Comparison of ENCODE assay signal across 23 cellular contexts in the genomic region with DNA sequence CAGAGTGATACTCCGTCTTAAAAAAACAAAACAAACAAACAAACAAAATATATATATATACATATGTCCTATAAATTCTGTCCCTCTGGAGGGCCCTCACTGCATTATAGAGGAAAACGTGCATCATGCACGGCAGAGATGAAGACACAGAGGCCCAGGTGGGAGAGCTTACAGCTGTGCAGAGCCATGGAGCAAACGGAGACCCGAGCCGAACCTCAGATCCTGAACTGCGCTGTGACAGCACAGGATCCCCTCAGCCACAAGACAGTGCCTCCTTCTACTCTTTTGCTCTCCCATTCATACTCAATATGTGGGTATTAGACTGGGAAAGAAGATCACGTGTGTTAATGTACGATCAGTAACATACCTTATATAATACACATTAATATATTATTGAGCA.
A peak's percentile ranks its signal among the peaks of the same experiment; 100 is the strongest.
DNase-seq lines count a peak whose midpoint lies in the region; ATAC-seq, FAIRE-seq and TF ChIP-seq lines count a peak whose summit lies in the region.
"Had no signal": no experiment of that assay in that cellular context is flagged by ENCODE, and none has a peak within 500 bp of the region (broad histone marks: within the 10 kb centered on the region; RNA-seq: fewer than 3 reads in every experiment).

No MANE protein-coding gene starts in this region.

- POLR2A ChIA-PET in K562 (lab: Yijun Ruan, JAX): no interaction called here

- no peaks in the 10 kb centered on the region for H3K9me3 ChIP-seq in RWPE2 (ENCODE audit: severe bottlenecking)
- H3K9me3 ChIP-seq in K562 (replicated peaks; ENCODE audit: control insufficient read depth, insufficient read depth, low read depth, low read length): no peaks in the 10 kb centered on the region
- H3K9me3 ChIP-seq: A549 had no signal

- FAIRE-seq in K562 (lab: Jason Lieb, UNC): no peak
- FAIRE-seq: A549, D721Med, G401.6, GM12878, GM12892, GM19239 had no signal

- H3K4me3 ChIP-seq in RWPE2 (ENCODE audit: severe bottlenecking) (no peak overlapping the region), K562 (no peak overlapping the region)
- H3K4me3 ChIP-seq: A549; BLaER1 treated with 17β-estradiol and CSF1 and Interleukin-3, amounts not matched to agents 10 nM and 100 nM; GM12878 had no signal

- no peaks in the 10 kb centered on the region for H3K9me1 ChIP-seq in K562 (ENCODE audit: control insufficient read depth, insufficient read depth, low read length)

- no peak overlapping the region for H3K9ac ChIP-seq in K562 (ENCODE audit: insufficient read depth in 1 of 2, low read depth in 2 of 2, low read length in 2 of 2)
- H3K9ac ChIP-seq: BLaER1 treated with 17β-estradiol and CSF1 and Interleukin-3, amounts not matched to agents 10 nM and 100 nM had no signal

- TF ChIP-seq CTCF in RWPE2 (IDR thresholded peaks at IDR 0.05; ENCODE audit: poor library complexity, severe bottlenecking) (no peak), K562 (IDR thresholded peaks at IDR 0.05 in 2 of 3, conservative IDR thresholded peaks at IDR 0.05 in 1 of 3; ENCODE audit: insufficient read depth in 2 of 3, low read depth in 1 of 3, low read length in 3 of 3) (no peak)

- H4K20me1 ChIP-seq in K562 (replicated peaks; ENCODE audit: control insufficient read depth, insufficient read depth, low read length): no peaks in the 10 kb centered on the region
- H4K20me1 ChIP-seq: BLaER1 treated with 17β-estradiol and CSF1 and Interleukin-3, amounts not matched to agents 10 nM and 100 nM had no signal

- peak; percentile 10 for DNase-seq in activated CD8-positive, alpha-beta memory T cell treated with anti-CD3 and anti-CD28 coated beads, Interleukin-2, amount 50 U/mL, for 48 hours
- no peak for DNase-seq in activated CD8-positive, alpha-beta memory T cell treated with anti-CD3 and anti-CD28 coated beads for 24 hours
- DNase-seq in RWPE2 (ENCODE audit: low spot score) (peak; percentile 59), K562 (ENCODE audit: extremely low read depth in 1 of 4, low spot score in 3 of 4) (no peak), ureter (ENCODE audit: low spot score) (peak; percentile 28), GF-D8 (lab: John Stamatoyannopoulos, UW) (no peak), NCI-H526 treated with DMSO at 0.1 percent for 48 hours (lab: John Stamatoyannopoulos, UW) (no peak), NCI-H2081 treated with DMSO at 0.1 percent for 48 hours (lab: John Stamatoyannopoulos, UW) (no peak)
- DNase-seq: AML-193; Calu3; CD4-positive, alpha-beta T cell; COR-L47; DMS79 treated with DMSO at 0.1 percent for 48 hours had no signal

- H3K27me3 ChIP-seq in RWPE2 (ENCODE audit: insufficient read depth, poor library complexity, severe bottlenecking) (no peaks in the 10 kb centered on the region), K562 (ENCODE audit: control insufficient read depth in 2 of 2, insufficient read depth in 2 of 2, low read length in 2 of 2) (peaks cover 0 to 5% of the 10 kb centered on the region in 2 experiments; a peak in 3 of 5 replicates)
- H3K27me3 ChIP-seq: BLaER1 treated with 17β-estradiol and CSF1 and Interleukin-3, amounts not matched to agents 10 nM and 100 nM had no signal

- H2AFZ ChIP-seq in K562 (ENCODE audit: low read depth, low read length): no peak overlapping the region

- in situ Hi-C loops in K562 (cut with MboI): no loop called here

- 0 out of 3 replicates have a peak, but pooled peaks have one; percentile 10 for ATAC-seq in RWPE2 (ENCODE audit: low read depth)
- ATAC-seq in K562: peak; percentile 30; the same call in 1 of the 3 replicates
- ATAC-seq: A549; CD8-positive, alpha-beta T cell; GM12878 had no signal

- TF ChIP-seq POLR2A in K562 (conservative IDR thresholded peaks at IDR 0.05): no peak

- TF ChIP-seq EP300 in K562 (IDR thresholded peaks at IDR 0.05; ENCODE audit: low read length): no peak

- H3K79me2 ChIP-seq in K562 (ENCODE audit: control insufficient read depth, insufficient read depth, low read length): no peaks in the 10 kb centered on the region

- intact Hi-C loops in K562 (cut with micrococcal nuclease): no loop called here

- no peaks in the 10 kb centered on the region for H3K36me3 ChIP-seq in RWPE2 (ENCODE audit: low read depth)
- H3K36me3 ChIP-seq in K562 (ENCODE audit: control insufficient read depth, insufficient read depth, low read length): no peaks in the 10 kb centered on the region
- H3K36me3 ChIP-seq: BLaER1 treated with 17β-estradiol and CSF1 and Interleukin-3, amounts not matched to agents 10 nM and 100 nM had no signal

- H3K27ac ChIP-seq in RWPE2 (ENCODE audit: poor library complexity, severe bottlenecking) (no peak overlapping the region), K562 (ENCODE audit: extremely low read depth, low read depth, low read length) (no peak overlapping the region)
- H3K27ac ChIP-seq: 22Rv1; A549; BLaER1 treated with 17β-estradiol and CSF1 and Interleukin-3, amounts not matched to agents 10 nM and 100 nM; C4-2B had no signal

- no peaks in the 10 kb centered on the region for H3K4me1 ChIP-seq in RWPE2 (ENCODE audit: insufficient read depth, poor library complexity, severe bottlenecking)
- H3K4me1 ChIP-seq in K562 (replicated peaks in 1 of 2; ENCODE audit: control insufficient read depth in 2 of 2, insufficient read depth in 2 of 2, low read length in 2 of 2): peaks cover 0 to 3% of the 10 kb centered on the region in 2 experiments; a peak in 2 of 5 replicates
- H3K4me1 ChIP-seq: A549; BLaER1 treated with 17β-estradiol and CSF1 and Interleukin-3, amounts not matched to agents 10 nM and 100 nM had no signal

- no peak for TF ChIP-seq RAD21 in K562 (CRISPR knock-in tag; conservative IDR thresholded peaks at IDR 0.05 in 1 of 2, IDR thresholded peaks at IDR 0.05 in 1 of 2)

- BruUV-seq in K562 (replicated peaks; lab: Mats Ljungman, UMichigan): no TSS peak

- no peak overlapping the region for H3K4me2 ChIP-seq in K562 (ENCODE audit: insufficient read depth, low read length)
- H3K4me2 ChIP-seq: A549; BLaER1 treated with 17β-estradiol and CSF1 and Interleukin-3, amounts not matched to agents 10 nM and 100 nM had no signal

- 18% methylated on average over 9 of the region's 9 CpGs for WGBS in K562 (ENCODE audit: insufficient coverage, low coverage, missing lambda C conversion rate)

- CTCF ChIA-PET in K562 (lab: Yijun Ruan, JAX; ENCODE audit: low intra/inter-chr PET ratio): no interaction called here

TF ChIP-seq in K562, 482 proteins besides CTCF, POLR2A, EP300 and RAD21 (continues in another document):
- TF ChIP-seq SMARCB1 (IDR thresholded peaks at IDR 0.05; ENCODE audit: insufficient read length, low read depth): no peak
- no peak for TF ChIP-seq ETV1 (tag; conservative IDR thresholded peaks at IDR 0.05; ENCODE audit: low read depth)
- TF ChIP-seq, protein P1, sequence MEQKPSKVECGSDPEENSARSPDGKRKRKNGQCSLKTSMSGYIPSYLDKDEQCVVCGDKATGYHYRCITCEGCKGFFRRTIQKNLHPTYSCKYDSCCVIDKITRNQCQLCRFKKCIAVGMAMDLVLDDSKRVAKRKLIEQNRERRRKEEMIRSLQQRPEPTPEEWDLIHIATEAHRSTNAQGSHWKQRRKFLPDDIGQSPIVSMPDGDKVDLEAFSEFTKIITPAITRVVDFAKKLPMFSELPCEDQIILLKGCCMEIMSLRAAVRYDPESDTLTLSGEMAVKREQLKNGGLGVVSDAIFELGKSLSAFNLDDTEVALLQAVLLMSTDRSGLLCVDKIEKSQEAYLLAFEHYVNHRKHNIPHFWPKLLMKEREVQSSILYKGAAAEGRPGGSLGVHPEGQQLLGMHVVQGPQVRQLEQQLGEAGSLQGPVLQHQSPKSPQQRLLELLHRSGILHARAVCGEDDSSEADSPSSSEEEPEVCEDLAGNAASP (IDR thresholded peaks at IDR 0.05): no peak
- TF ChIP-seq MEF2A (IDR thresholded peaks at IDR 0.05; ENCODE audit: control insufficient read depth, low read depth, low read length): no peak
- no peak for TF ChIP-seq NFE2 (IDR thresholded peaks at IDR 0.05; ENCODE audit: low read depth)
- TF ChIP-seq, protein P2, sequence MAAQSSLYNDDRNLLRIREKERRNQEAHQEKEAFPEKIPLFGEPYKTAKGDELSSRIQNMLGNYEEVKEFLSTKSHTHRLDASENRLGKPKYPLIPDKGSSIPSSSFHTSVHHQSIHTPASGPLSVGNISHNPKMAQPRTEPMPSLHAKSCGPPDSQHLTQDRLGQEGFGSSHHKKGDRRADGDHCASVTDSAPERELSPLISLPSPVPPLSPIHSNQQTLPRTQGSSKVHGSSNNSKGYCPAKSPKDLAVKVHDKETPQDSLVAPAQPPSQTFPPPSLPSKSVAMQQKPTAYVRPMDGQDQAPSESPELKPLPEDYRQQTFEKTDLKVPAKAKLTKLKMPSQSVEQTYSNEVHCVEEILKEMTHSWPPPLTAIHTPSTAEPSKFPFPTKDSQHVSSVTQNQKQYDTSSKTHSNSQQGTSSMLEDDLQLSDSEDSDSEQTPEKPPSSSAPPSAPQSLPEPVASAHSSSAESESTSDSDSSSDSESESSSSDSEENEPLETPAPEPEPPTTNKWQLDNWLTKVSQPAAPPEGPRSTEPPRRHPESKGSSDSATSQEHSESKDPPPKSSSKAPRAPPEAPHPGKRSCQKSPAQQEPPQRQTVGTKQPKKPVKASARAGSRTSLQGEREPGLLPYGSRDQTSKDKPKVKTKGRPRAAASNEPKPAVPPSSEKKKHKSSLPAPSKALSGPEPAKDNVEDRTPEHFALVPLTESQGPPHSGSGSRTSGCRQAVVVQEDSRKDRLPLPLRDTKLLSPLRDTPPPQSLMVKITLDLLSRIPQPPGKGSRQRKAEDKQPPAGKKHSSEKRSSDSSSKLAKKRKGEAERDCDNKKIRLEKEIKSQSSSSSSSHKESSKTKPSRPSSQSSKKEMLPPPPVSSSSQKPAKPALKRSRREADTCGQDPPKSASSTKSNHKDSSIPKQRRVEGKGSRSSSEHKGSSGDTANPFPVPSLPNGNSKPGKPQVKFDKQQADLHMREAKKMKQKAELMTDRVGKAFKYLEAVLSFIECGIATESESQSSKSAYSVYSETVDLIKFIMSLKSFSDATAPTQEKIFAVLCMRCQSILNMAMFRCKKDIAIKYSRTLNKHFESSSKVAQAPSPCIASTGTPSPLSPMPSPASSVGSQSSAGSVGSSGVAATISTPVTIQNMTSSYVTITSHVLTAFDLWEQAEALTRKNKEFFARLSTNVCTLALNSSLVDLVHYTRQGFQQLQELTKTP (IDR thresholded peaks at IDR 0.05; ENCODE audit: low read depth in 1 of 2, partially characterized antibody in 2 of 2): no peak
- no peak for TF ChIP-seq ZFP36 (IDR thresholded peaks at IDR 0.05; ENCODE audit: low read depth, low read length, partially characterized antibody)

Comparison
In these comparisons a context has a peak if more than half of its experiments do, and no peak if none do; other contexts are left out.
1. DNase-seq: peak in activated CD8-positive, alpha-beta memory T cell treated with anti-CD3 and anti-CD28 coated beads, Interleukin-2, amount 50 U/mL, for 48 hours (single experiment), RWPE2 (single experiment) and ureter (single experiment); none in activated CD8-positive, alpha-beta memory T cell treated with anti-CD3 and anti-CD28 coated beads for 24 hours (single experiment), K562 (0 of 4), GF-D8 (single experiment), NCI-H526 treated with DMSO at 0.1 percent for 48 hours (single experiment) and NCI-H2081 treated with DMSO at 0.1 percent for 48 hours (single experiment).